Comparison of ENCODE assay signal across 16 cellular contexts in the genomic region with DNA sequence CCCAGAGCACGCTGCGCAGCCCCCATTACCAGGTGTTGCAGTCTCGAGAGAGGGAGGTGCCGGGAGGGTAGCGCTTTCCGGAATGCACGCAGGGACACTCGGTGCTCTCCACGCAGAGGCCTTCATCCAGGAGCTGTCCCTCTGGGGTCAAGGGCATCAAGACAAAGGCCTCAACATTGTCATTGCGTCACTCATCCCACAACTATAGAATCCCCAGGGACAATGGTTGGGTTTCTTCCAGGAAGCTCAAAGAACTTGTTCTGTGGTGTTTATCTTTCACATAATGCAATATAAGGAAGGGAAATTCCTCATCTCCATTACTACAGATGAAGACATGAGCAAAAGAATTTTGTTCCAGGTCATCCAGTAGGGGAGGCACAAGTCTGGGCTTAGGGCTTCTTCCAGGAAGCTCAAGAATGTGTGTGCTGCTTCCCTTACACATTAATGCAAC. TPM values are rescaled to one million over a fixed set of nuclear protein-coding genes. Genes with fewer than 3 reads are reported as not detected.
DNase-seq lines count a peak whose midpoint lies in the region; ATAC-seq and TF ChIP-seq lines count a peak whose summit lies in the region.
"Had no signal": no experiment of that assay in that cellular context is flagged by ENCODE, and none has a peak within 500 bp of the region (broad histone marks: within the 10 kb centered on the region; RNA-seq: fewer than 3 reads in every experiment).

No MANE protein-coding gene starts in this region.

- no peaks in the 10 kb centered on the region for H3K9me3 Mint-ChIP-seq in MCF 10A (ENCODE audit: unreplicated experiment)
- H3K9me3 Mint-ChIP-seq: activated B cell treated with CpG ODN at 0.5 μM for 24 hours; activated T-cell treated with anti-CD3 and anti-CD28 coated beads, Interleukin-2, amount 50 U/mL, for 4 hours had no signal

- H3K27ac ChIP-seq in breast epithelium (peak overlapping the region in 1 of 2 donors; percentile 22), upper lobe of left lung (peak overlapping the region; percentile 74 to 84 (median 78))
- H3K27ac ChIP-seq: Peyer's patch had no signal

- no peaks in the 10 kb centered on the region for H3K36me3 Mint-ChIP-seq in MCF 10A (ENCODE audit: insufficient read depth, unreplicated experiment)
- no peaks in the 10 kb centered on the region for H3K36me3 Mint-ChIP-seq in T-helper 17 cell (ENCODE audit: low read depth)

- BruUV-seq in MCF 10A (replicated peaks; lab: Mats Ljungman, UMichigan): no TSS peak

- intact Hi-C loops in MCF 10A (cut with micrococcal nuclease) (no loop called here), breast epithelium (cut with DNase I; ENCODE audit: low total_unique reads) (no loop called here)

- TF ChIP-seq CTCF in MCF 10A (IDR thresholded peaks at IDR 0.05; ENCODE audit: unreplicated experiment): no peak
- TF ChIP-seq CTCF in breast epithelium (IDR thresholded peaks at IDR 0.05): no peak
- peak; percentile 62 for TF ChIP-seq CTCF in cardiac fibroblast (IDR thresholded peaks at IDR 0.05; ENCODE audit: low read depth, low read length)
- TF ChIP-seq CTCF in upper lobe of left lung (IDR thresholded peaks at IDR 0.05): peak in 2 of 6 experiments; percentile 11 to 42

- H3K27ac Mint-ChIP-seq in MCF 10A (ENCODE audit: low read depth, unreplicated experiment): no peak overlapping the region
- H3K27ac Mint-ChIP-seq in T-helper 17 cell: no peak overlapping the region
- H3K27ac Mint-ChIP-seq: activated B cell treated with CpG ODN at 0.5 μM for 24 hours had no signal

- WGBS in upper lobe of left lung, 2 donors: 64 to 72% methylated on average over 6 to 10 of the region's 10 CpGs

- peaks cover 11% of the 10 kb centered on the region for H3K4me1 Mint-ChIP-seq in MCF 10A (ENCODE audit: insufficient read depth, unreplicated experiment)
- peaks cover 36% of the 10 kb centered on the region for H3K4me1 Mint-ChIP-seq in T-helper 17 cell

- TF ChIP-seq POLR2A in breast epithelium (IDR thresholded peaks at IDR 0.05) (no peak), upper lobe of left lung (IDR thresholded peaks at IDR 0.05) (peak in 1 of 4 donors; percentile 13)

- H3K4me3 ChIP-seq in breast epithelium: no peak overlapping the region
- H3K4me3 ChIP-seq in cardiac fibroblast (replicated peaks in 1 of 2; ENCODE audit: low read depth in 2 of 2, low read length in 2 of 2): no peak overlapping the region
- H3K4me3 ChIP-seq in upper lobe of left lung: no peak overlapping the region
- H3K4me3 ChIP-seq: Peyer's patch had no signal

- DNase-seq in MCF 10A (ENCODE audit: unreplicated experiment) (peak; percentile 76), breast epithelium (ENCODE audit: low spot score in 2 of 2) (no peak), cardiac fibroblast (ENCODE audit: low read depth in 2 of 2) (peak; percentile 91 to 95), hepatic stellate cell (ENCODE audit: low spot score) (peak; percentile 80), upper lobe of left lung (peak in 1 of 2 donors; percentile 41), RPMI8226 (no peak), NCI-H82 (lab: John Stamatoyannopoulos, UW) (no peak), T-helper 17 cell (no peak)
- DNase-seq: activated B cell treated with CpG ODN at 0.5 μM for 24 hours; activated T-cell treated with anti-CD3 and anti-CD28 coated beads, Interleukin-2, amount 50 U/mL, for 4 hours; cerebellar nuclear complex; DND-41; hypothalamus; NCI-H2227 treated with DMSO at 0.1 percent for 48 hours; Peyer's patch; stimulated activated CD4-positive, alpha-beta T cell treated with anti-CD3 and anti-CD28 coated beads, Interleukin-12 subunit alpha, Interleukin-12 subunit beta, amount 100 ng/mL, for 4 hours had no signal

- CTCF ChIA-PET in MCF 10A (lab: Yijun Ruan, JAX): interaction anchor here (1.2 to 5.8 kb wide), 5 partner anchors 9 to 212 kb away, joined by 4 to 29 read pairs (median 8); no protein-coding TSS in a partner anchor

- H3K9me3 ChIP-seq in breast epithelium: no peaks in the 10 kb centered on the region
- H3K9me3 ChIP-seq in upper lobe of left lung: no peaks in the 10 kb centered on the region
- H3K9me3 ChIP-seq in T-helper 17 cell (ENCODE audit: control insufficient read depth, low read length, poor library complexity, severe bottlenecking): no peaks in the 10 kb centered on the region
- H3K9me3 ChIP-seq: Peyer's patch had no signal

- H3K27me3 Mint-ChIP-seq in MCF 10A (ENCODE audit: insufficient read depth, unreplicated experiment) (peaks cover 22% of the 10 kb centered on the region), T-helper 17 cell (peaks cover 39% of the 10 kb centered on the region)

- no peak overlapping the region for H3K4me3 Mint-ChIP-seq in MCF 10A (ENCODE audit: unreplicated experiment)
- H3K4me3 Mint-ChIP-seq in T-helper 17 cell: no peak overlapping the region
- H3K4me3 Mint-ChIP-seq: activated B cell treated with CpG ODN at 0.5 μM for 24 hours; activated T-cell treated with anti-CD3 and anti-CD28 coated beads, Interleukin-2, amount 50 U/mL, for 4 hours had no signal

- no peaks in the 10 kb centered on the region for H3K36me3 ChIP-seq in breast epithelium
- H3K36me3 ChIP-seq in upper lobe of left lung: peaks cover 0 to 25% (median 0%) of the 10 kb centered on the region in 4 donors
- H3K36me3 ChIP-seq: Peyer's patch had no signal

- H3K4me1 ChIP-seq in breast epithelium (no peaks in the 10 kb centered on the region), upper lobe of left lung (peaks cover 35 to 71% (median 56%) of the 10 kb centered on the region in 4 donors)

- POLR2A ChIA-PET in MCF 10A (lab: Yijun Ruan, JAX): interaction anchor here (0.6 to 1.5 kb wide), 3 partner anchors 124 to 207 kb away, joined by 3 to 7 read pairs (median 6); no protein-coding TSS in a partner anchor

- ATAC-seq in upper lobe of left lung (ENCODE audit: low FRiP score in 2 of 2) (no peak), T-helper 17 cell (no peak)
- ATAC-seq: activated T-cell treated with anti-CD3 and anti-CD28 coated beads, Interleukin-2, amount 50 U/mL, for 4 hours had no signal

- TF ChIP-seq EP300 in upper lobe of left lung (IDR thresholded peaks at IDR 0.05): peak; percentile 53 to 96 (median 84)

- H3K27me3 ChIP-seq in breast epithelium: no peaks in the 10 kb centered on the region
- peaks cover 0 to 3% (median 0%) of the 10 kb centered on the region in 4 donors for H3K27me3 ChIP-seq in upper lobe of left lung
- H3K27me3 ChIP-seq: Peyer's patch had no signal

RNA-seq across cellular contexts. Expression of gene VWF, which starts 52.1 kb away (rescaled TPM):
- total RNA-seq in MCF 10A (2022) (not detected in 2 replicates), breast epithelium (100 to 1,000 TPM in 2 of 3 donors, 10 to 100 TPM in 1; 60.3 to 267 (median 117) TPM), upper lobe of left lung (100 to 1,000 TPM; 292 to 543 (median 360) TPM), T-helper 17 cell (1 to 10 TPM in 1 of 2 donors, under 1 TPM in 1; 0.55 to 4.1 TPM)
- total RNA-seq: activated B cell treated with CpG ODN at 0.5 μM for 24 hours had no signal

Comparison
In these comparisons a context has a peak if more than half of its experiments do, and no peak if none do; other contexts are left out.
1. DNase-seq: peak in MCF 10A (single experiment), cardiac fibroblast (2 of 2) and hepatic stellate cell (single experiment); none in breast epithelium (0 of 2), RPMI8226 (single experiment), NCI-H82 (single experiment) and T-helper 17 cell (0 of 3).
2. RNA of gene VWF, which starts 52.1 kb away (total RNA-seq): 292 to 543 TPM in upper lobe of left lung and 60.3 to 267 TPM in breast epithelium; 0.55 to 4.1 TPM in T-helper 17 cell and not detected in MCF 10A; every median in the first group is over 10 times any median in the second.